In the genomic region with DNA sequence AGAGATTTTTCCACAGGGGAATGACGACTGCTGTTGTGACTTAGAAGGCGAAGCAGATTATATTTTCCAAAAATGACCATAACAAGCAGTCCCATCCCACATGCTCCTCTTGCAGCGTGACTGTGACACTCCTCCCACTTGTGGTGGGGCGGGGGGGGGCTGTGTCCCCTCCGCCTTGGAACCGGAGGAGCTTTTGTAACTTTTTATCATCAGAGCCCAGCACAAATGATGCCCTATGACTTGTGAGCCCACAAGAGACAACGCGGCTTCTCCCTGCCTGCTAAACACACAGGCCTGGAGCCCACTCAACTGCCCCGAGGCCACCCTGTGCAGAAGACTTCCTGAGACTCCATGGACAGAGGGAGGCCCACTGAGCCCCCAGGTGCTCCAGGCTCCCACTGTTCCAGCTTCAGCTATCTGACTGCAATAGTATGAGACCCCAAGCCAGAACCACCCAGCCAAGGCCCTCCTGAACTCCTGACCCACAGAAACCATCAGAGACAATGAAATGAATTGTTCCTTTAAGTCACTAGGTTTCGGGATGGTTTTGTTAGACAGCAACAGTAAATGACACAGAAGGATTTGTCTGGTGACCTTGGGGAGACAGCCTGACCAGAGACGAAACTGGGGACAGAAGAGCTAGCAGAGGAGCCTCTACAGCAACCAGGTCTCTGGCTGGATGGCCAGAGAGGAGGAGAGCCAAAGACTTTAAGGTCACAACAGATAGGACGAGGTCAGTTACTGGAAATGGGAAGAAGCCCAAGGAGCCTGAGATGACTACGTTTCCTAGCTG, we compare ENCODE assay signal across 12 cellular contexts. TPM values are rescaled to one million over a fixed set of nuclear protein-coding genes. Genes with fewer than 3 reads are reported as not detected.
DNase-seq lines count a peak whose midpoint lies in the region; ATAC-seq and TF ChIP-seq lines count a peak whose summit lies in the region.
"Had no signal": no experiment of that assay in that cellular context is flagged by ENCODE, and none has a peak within 500 bp of the region (broad histone marks: within the 10 kb centered on the region; RNA-seq: fewer than 3 reads in every experiment).

No MANE protein-coding gene starts in this region.

- H3K4me1 Mint-ChIP-seq in CD8-positive, alpha-beta T cell (ENCODE audit: low read depth) = peaks cover 89% of the 10 kb centered on the region

- DNase-seq in CD8-positive, alpha-beta T cell = no peak
- DNase-seq in adipocyte (ENCODE audit: low read depth) (no peak), NCI-H524 treated with DMSO at 0.1 percent for 48 hours (lab: John Stamatoyannopoulos, UW) (no peak), COR-L47 (lab: John Stamatoyannopoulos, UW) (no peak)
- DNase-seq: NCI-H2081 treated with DMSO at 0.1 percent for 48 hours, SW 1271 had no signal

- H3K27ac Mint-ChIP-seq in CD8-positive, alpha-beta T cell = peak overlapping the region; percentile 78

- no peaks in the 10 kb centered on the region for H3K27me3 ChIP-seq in CD8-positive, alpha-beta T cell (ENCODE audit: insufficient read depth, low read length)
- H3K27me3 ChIP-seq in adipocyte (replicated peaks; ENCODE audit: control insufficient read depth, insufficient read depth, low read length) (no peaks in the 10 kb centered on the region), layer of hippocampus (ENCODE audit: control insufficient read depth, insufficient read depth, low read length) (no peaks in the 10 kb centered on the region), skeletal muscle tissue (ENCODE audit: control insufficient read depth in 3 of 3, insufficient read depth in 3 of 3, low read length in 3 of 3) (no peaks in the 10 kb centered on the region)

- peaks cover 38% of the 10 kb centered on the region for H3K36me3 Mint-ChIP-seq in CD8-positive, alpha-beta T cell

- intact Hi-C loops in CD8-positive, alpha-beta T cell (cut with DNase I, micrococcal nuclease) = no loop called here

- no peak overlapping the region for H3K4me3 ChIP-seq in CD8-positive, alpha-beta T cell (ENCODE audit: low read depth, low read length)
- H3K4me3 ChIP-seq in adipocyte (ENCODE audit: low read length) = no peak overlapping the region
- H3K4me3 ChIP-seq in skeletal muscle tissue (ENCODE audit: low read length in 3 of 3) = peak overlapping the region in 1 of 3 donors; percentile 24

- H3K27ac ChIP-seq in CD8-positive, alpha-beta T cell (ENCODE audit: low read depth, low read length) = no peak overlapping the region
- peak overlapping the region; percentile 53 for H3K27ac ChIP-seq in layer of hippocampus (ENCODE audit: low read depth, low read length)
- peak overlapping the region; percentile 43 for H3K27ac ChIP-seq in skeletal muscle tissue (ENCODE audit: low read depth, low read length)
- H3K27ac ChIP-seq: epithelial cell of prostate had no signal

- CTCF ChIA-PET in CD8-positive, alpha-beta T cell (lab: Charles Lee) = interaction anchor here (1.5 kb wide), 1 partner anchor 156 kb away, joined by 3 read pairs; no protein-coding TSS in a partner anchor

- peak overlapping the region; percentile 65 for H3K9ac ChIP-seq in adipocyte (ENCODE audit: low read length)
- peak overlapping the region in 1 of 3 donors; percentile 46 for H3K9ac ChIP-seq in skeletal muscle tissue (ENCODE audit: low read depth in 1 of 3, low read length in 3 of 3)

- no peaks in the 10 kb centered on the region for H3K9me3 ChIP-seq in CD8-positive, alpha-beta T cell (ENCODE audit: low read length)
- H3K9me3 ChIP-seq in adipocyte (ENCODE audit: control insufficient read depth, low read length) (no peaks in the 10 kb centered on the region), skeletal muscle tissue (ENCODE audit: control insufficient read depth in 3 of 3, low read length in 3 of 3) (no peaks in the 10 kb centered on the region)

- no peaks in the 10 kb centered on the region for H3K9me3 Mint-ChIP-seq in CD8-positive, alpha-beta T cell

- H3K4me1 ChIP-seq in CD8-positive, alpha-beta T cell (ENCODE audit: insufficient read depth, low read length) = peaks cover 81% of the 10 kb centered on the region
- H3K4me1 ChIP-seq in adipocyte (ENCODE audit: control insufficient read depth, insufficient read depth, low read length) (peaks cover 68% of the 10 kb centered on the region), skeletal muscle tissue (ENCODE audit: control insufficient read depth in 3 of 3, insufficient read depth in 3 of 3, low read length in 3 of 3) (peaks cover 65 to 74% (median 73%) of the 10 kb centered on the region in 3 donors)

- POLR2A ChIA-PET in CD8-positive, alpha-beta T cell (lab: Charles Lee) = no interaction called here

- no peak for ATAC-seq in CD8-positive, alpha-beta T cell
- ATAC-seq in HG02840 (IDR thresholded peaks at IDR 0.05; ENCODE audit: low FRiP score, unreplicated experiment) (no peak), GM18909 (IDR thresholded peaks at IDR 0.05; ENCODE audit: poor library complexity, unreplicated experiment) (no peak)
- ATAC-seq: HCT116 had no signal

- TF ChIP-seq CTCF in CD8-positive, alpha-beta T cell (IDR thresholded peaks at IDR 0.05) = no peak

- H3K36me3 ChIP-seq in CD8-positive, alpha-beta T cell (ENCODE audit: insufficient read depth, low read length) = peaks cover 2% of the 10 kb centered on the region
- H3K36me3 ChIP-seq in adipocyte (ENCODE audit: control insufficient read depth, insufficient read depth, low read length, severe bottlenecking) = no peaks in the 10 kb centered on the region
- H3K36me3 ChIP-seq in skeletal muscle tissue (ENCODE audit: control insufficient read depth in 3 of 3, insufficient read depth in 3 of 3, low read length in 3 of 3) = no peaks in the 10 kb centered on the region

- H3K27me3 Mint-ChIP-seq in CD8-positive, alpha-beta T cell (ENCODE audit: low read depth) = no peaks in the 10 kb centered on the region

- H3K4me3 Mint-ChIP-seq in CD8-positive, alpha-beta T cell = peak overlapping the region; percentile 39

RNA-seq across cellular contexts. Expression of gene CAPZB, which starts 58.8 kb away (rescaled TPM):
- total RNA-seq in CD8-positive, alpha-beta T cell = 100 to 1,000 TPM; 145 to 151 TPM
- total RNA-seq in skeletal muscle tissue = 67.3 TPM
